Comparison of ENCODE assay signal across 11 cellular contexts in genomic region chr3:149004622-149005021, GRCh38. TPM values are rescaled to one million over a fixed set of nuclear protein-coding genes. Genes with fewer than 3 reads are reported as not detected.
A peak's percentile ranks its signal among the peaks of the same experiment; 100 is the strongest.
DNase-seq lines count a peak whose midpoint lies in the region; ATAC-seq lines count a peak whose summit lies in the region.
"Had no signal": no experiment of that assay in that cellular context is flagged by ENCODE, and none has a peak within 500 bp of the region (broad histone marks: within the 10 kb centered on the region; RNA-seq: fewer than 3 reads in every experiment).

No MANE protein-coding gene starts in this region.

- H3K27ac Mint-ChIP-seq in activated CD4-positive, alpha-beta memory T cell treated with anti-CD3 and anti-CD28 coated beads, Interleukin-2, amount 10 ng/mL, durations not matched to agents 7 days and 5 days = no peak overlapping the region

- H3K36me3 Mint-ChIP-seq in activated CD4-positive, alpha-beta memory T cell treated with anti-CD3 and anti-CD28 coated beads, Interleukin-2, amount 10 ng/mL, durations not matched to agents 7 days and 5 days (ENCODE audit: low read depth) = peaks cover 55% of the 10 kb centered on the region

- POLR2A ChIA-PET in activated CD4-positive, alpha-beta memory T cell treated with anti-CD3 and anti-CD28 coated beads, Interleukin-2, amount 10 ng/mL, durations not matched to agents 7 days and 5 days (lab: Charles Lee) = interaction anchor here (1.0 to 6.2 kb wide), 2 partner anchors 9 to 13 kb away, joined by 3 to 49 read pairs; partner anchors contain the start of gene GYG1

- H3K9me3 Mint-ChIP-seq in activated CD4-positive, alpha-beta memory T cell treated with anti-CD3 and anti-CD28 coated beads, Interleukin-2, amount 10 ng/mL, durations not matched to agents 7 days and 5 days = no peaks in the 10 kb centered on the region

- CTCF ChIA-PET in activated CD4-positive, alpha-beta memory T cell treated with anti-CD3 and anti-CD28 coated beads, Interleukin-2, amount 10 ng/mL, durations not matched to agents 7 days and 5 days (lab: Charles Lee) = no interaction called here

- no peaks in the 10 kb centered on the region for H3K27me3 Mint-ChIP-seq in activated CD4-positive, alpha-beta memory T cell treated with anti-CD3 and anti-CD28 coated beads, Interleukin-2, amount 10 ng/mL, durations not matched to agents 7 days and 5 days

- peak; percentile 73 for DNase-seq in H4 (ENCODE audit: low spot score)
- peak; percentile 73 for DNase-seq in NCI-H510A treated with DMSO at 0.1 percent for 48 hours (lab: John Stamatoyannopoulos, UW)
- peak; percentile 45 for DNase-seq in fibroblast of gingiva (ENCODE audit: low read depth)
- DNase-seq in sciatic nerve (ENCODE audit: low spot score) = no peak
- DNase-seq in pons (ENCODE audit: low spot score) = no peak
- DNase-seq in GOT3 (lab: John Stamatoyannopoulos, UW) = no peak
- DNase-seq in activated CD4-positive, alpha-beta memory T cell treated with anti-CD3 and anti-CD28 coated beads, Interleukin-2, amount 10 ng/mL, durations not matched to agents 7 days and 5 days = no peak
- DNase-seq: GDM1; stimulated activated CD4-positive, alpha-beta T cell treated with anti-CD3 and anti-CD28 coated beads, Interleukin-4, amount 100 ng/mL, for 4 hours; T-helper 9 cell had no signal

- ATAC-seq in sciatic nerve = peak; percentile 81
- ATAC-seq in HG02678 (IDR thresholded peaks at IDR 0.05; ENCODE audit: unreplicated experiment) = no peak

- intact Hi-C loops in sciatic nerve (cut with DNase I) = no loop called here

- no peak overlapping the region for H3K4me3 Mint-ChIP-seq in activated CD4-positive, alpha-beta memory T cell treated with anti-CD3 and anti-CD28 coated beads, Interleukin-2, amount 10 ng/mL, durations not matched to agents 7 days and 5 days

- H3K4me1 Mint-ChIP-seq in activated CD4-positive, alpha-beta memory T cell treated with anti-CD3 and anti-CD28 coated beads, Interleukin-2, amount 10 ng/mL, durations not matched to agents 7 days and 5 days = peaks cover 51% of the 10 kb centered on the region

RNA-seq across cellular contexts. Expression of gene GYG1, which starts 13.3 kb away (rescaled TPM):
- 34.4 and 45.7 TPM in 2 replicates for total RNA-seq in H4 (2014; rRNA removed; shearing (Covaris generic))
- total RNA-seq in sciatic nerve = 35.2 TPM
- total RNA-seq in activated CD4-positive, alpha-beta memory T cell treated with anti-CD3 and anti-CD28 coated beads, Interleukin-2, amount 10 ng/mL, durations not matched to agents 7 days and 5 days = 10 to 100 TPM; 44.5 to 46.5 TPM

Comparison
In these comparisons a context has a peak if more than half of its experiments do, and no peak if none do; other contexts are left out.
1. DNase-seq: peak in H4 (single experiment), NCI-H510A treated with DMSO at 0.1 percent for 48 hours (single experiment) and fibroblast of gingiva (single experiment); none in sciatic nerve (single experiment), pons (single experiment), GOT3 (single experiment) and activated CD4-positive, alpha-beta memory T cell treated with anti-CD3 and anti-CD28 coated beads, Interleukin-2, amount 10 ng/mL, durations not matched to agents 7 days and 5 days (single experiment).